Comparison of ENCODE assay signal across 12 cellular contexts in the genomic region with DNA sequence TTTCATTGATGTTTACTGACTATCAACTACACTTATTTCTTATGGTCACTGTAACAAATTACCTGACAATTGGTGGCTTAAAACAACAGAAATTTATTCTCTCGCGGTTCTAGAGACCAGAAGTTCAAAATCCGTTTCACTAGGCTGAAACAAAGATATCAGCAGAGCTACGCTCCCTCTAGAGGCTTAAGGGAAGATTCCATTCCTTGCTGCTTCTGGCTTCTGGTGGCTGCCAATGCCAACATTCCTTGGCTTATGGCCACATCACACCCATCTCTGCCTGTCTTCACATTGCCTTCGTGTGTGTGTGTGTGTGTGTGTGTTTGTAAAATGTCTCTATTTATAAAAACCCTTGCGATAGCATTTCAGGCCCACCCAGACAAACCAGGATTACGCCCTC.
DNase-seq lines count a peak whose midpoint lies in the region; ATAC-seq and TF ChIP-seq lines count a peak whose summit lies in the region.
"Had no signal": no experiment of that assay in that cellular context is flagged by ENCODE, and none has a peak within 500 bp of the region (broad histone marks: within the 10 kb centered on the region; RNA-seq: fewer than 3 reads in every experiment).

No MANE protein-coding gene starts in this region.

- WGBS in heart right ventricle, 2 donors = 62 to 66% methylated on average over 7 of the region's 7 CpGs

- peak; percentile 11 for TF ChIP-seq CTCF in cardiac muscle cell (IDR thresholded peaks at IDR 0.05; ENCODE audit: low read depth, low read length)
- no peak for TF ChIP-seq CTCF in heart right ventricle (IDR thresholded peaks at IDR 0.05)
- peak; percentile 24; the same call in 1 of the 2 replicates for TF ChIP-seq CTCF in OCI-LY3 (IDR thresholded peaks at IDR 0.05; ENCODE audit: low read depth, low read length)

- intact Hi-C loops in heart right ventricle (cut with DNase I) = no loop called here

- H3K4me1 ChIP-seq in cardiac muscle cell (ENCODE audit: low read depth) = no peaks in the 10 kb centered on the region
- no peaks in the 10 kb centered on the region for H3K4me1 ChIP-seq in heart right ventricle
- no peaks in the 10 kb centered on the region for H3K4me1 ChIP-seq in OCI-LY3 (ENCODE audit: low read length)
- H3K4me1 ChIP-seq: parathyroid adenoma had no signal

- no peak overlapping the region for H3K4me2 ChIP-seq in OCI-LY3 (ENCODE audit: low read length)

- H3K9me3 ChIP-seq in cardiac muscle cell (ENCODE audit: low read depth) = no peaks in the 10 kb centered on the region
- no peaks in the 10 kb centered on the region for H3K9me3 ChIP-seq in heart right ventricle
- no peaks in the 10 kb centered on the region for H3K9me3 ChIP-seq in OCI-LY3 (ENCODE audit: insufficient read depth, low read length)
- H3K9me3 ChIP-seq: SJCRH30 had no signal

- H3K27ac ChIP-seq in cardiac muscle cell (no peak overlapping the region), heart right ventricle (no peak overlapping the region), OCI-LY3 (ENCODE audit: low read length) (no peak overlapping the region)
- H3K27ac ChIP-seq: parathyroid adenoma, SJCRH30 had no signal

- H3K9ac ChIP-seq in OCI-LY3 (ENCODE audit: low read length) = no peak overlapping the region
- H3K9ac ChIP-seq: parathyroid adenoma had no signal

- H3K27me3 ChIP-seq in cardiac muscle cell (no peaks in the 10 kb centered on the region), heart right ventricle (peaks cover 0 to 44% (median 22%) of the 10 kb centered on the region in 7 donors), OCI-LY3 (ENCODE audit: low read depth, low read length) (peaks cover 35% of the 10 kb centered on the region)
- H3K27me3 ChIP-seq: SJCRH30 had no signal

- no peaks in the 10 kb centered on the region for H3K79me2 ChIP-seq in OCI-LY3 (ENCODE audit: low read length)
- H3K79me2 ChIP-seq: parathyroid adenoma had no signal

- peak in 1 of 2 donors; percentile 36 for DNase-seq in cardiac muscle cell (ENCODE audit: low read depth in 1 of 2, low spot score in 1 of 2)
- no peak for DNase-seq in heart right ventricle
- peak; percentile 0 for DNase-seq in fibroblast of peridontal ligament (ENCODE audit: extremely low read depth)
- DNase-seq in RPMI8226 = no peak
- DNase-seq in cerebellum (ENCODE audit: low spot score) = no peak
- DNase-seq: activated T-cell treated with anti-CD3 and anti-CD28 coated beads, Interleukin-2, amount 50 U/mL, for 48 hours; KG1 had no signal

- H3K36me3 ChIP-seq in cardiac muscle cell (no peaks in the 10 kb centered on the region), heart right ventricle (no peaks in the 10 kb centered on the region), OCI-LY3 (replicated peaks; ENCODE audit: low read depth, low read length) (no peaks in the 10 kb centered on the region)
- H3K36me3 ChIP-seq: SJCRH30 had no signal

- H2AFZ ChIP-seq in OCI-LY3 (ENCODE audit: low read depth, low read length) = no peak overlapping the region
- H2AFZ ChIP-seq: parathyroid adenoma had no signal

- ATAC-seq in heart right ventricle (no peak), HG03565 (IDR thresholded peaks at IDR 0.05; ENCODE audit: unreplicated experiment) (no peak), GM19452 (IDR thresholded peaks at IDR 0.05; ENCODE audit: unreplicated experiment) (no peak)

- no peaks in the 10 kb centered on the region for H4K20me1 ChIP-seq in OCI-LY3 (ENCODE audit: insufficient read depth, low read length)

- H3K4me3 ChIP-seq in cardiac muscle cell (no peak overlapping the region), heart right ventricle (no peak overlapping the region), OCI-LY3 (ENCODE audit: low read length) (no peak overlapping the region)
- H3K4me3 ChIP-seq: SJCRH30 had no signal

Comparison
In these comparisons a context has a peak if more than half of its experiments do, and no peak if none do; other contexts are left out.
1. CTCF ChIP-seq: peak in cardiac muscle cell (single experiment) and OCI-LY3 (single experiment); none in heart right ventricle (0 of 9).